ENCODE assay signal across 15 cellular contexts in genomic region chr3:172591171-172591605, GRCh38.
A peak's percentile ranks its signal among the peaks of the same experiment; 100 is the strongest.
DNase-seq lines count a peak whose midpoint lies in the region; ATAC-seq, FAIRE-seq and TF ChIP-seq lines count a peak whose summit lies in the region.
"Had no signal": no experiment of that assay in that cellular context is flagged by ENCODE, and none has a peak within 500 bp of the region (broad histone marks: within the 10 kb centered on the region; RNA-seq: fewer than 3 reads in every experiment).

No MANE protein-coding gene starts in this region.

- H3K36me3 Mint-ChIP-seq in activated CD4-positive, alpha-beta T cell treated with anti-CD3 and anti-CD28 coated beads, Interleukin-2, amount 10 ng/mL, durations not matched to agents 7 days and 5 days (ENCODE audit: low read depth): peaks cover 38% of the 10 kb centered on the region
- H3K36me3 Mint-ChIP-seq in T-helper 2 cell treated with Interferon-gamma antibody and Interleukin-4, amounts not matched to agents 5 μg/mL and 100 μg/mL, for 36 hours (ENCODE audit: low read depth): peaks cover 25% of the 10 kb centered on the region
- H3K36me3 Mint-ChIP-seq in stimulated activated effector memory CD8-positive, alpha-beta T cell treated with anti-CD3 and anti-CD28 coated beads, Interleukin-12 subunit alpha, Interleukin-12 subunit beta, amount 100 ng/mL, for 72 hours: peaks cover 10% of the 10 kb centered on the region

- no peaks in the 10 kb centered on the region for H4K20me1 ChIP-seq in K562 (replicated peaks; ENCODE audit: control insufficient read depth, insufficient read depth, low read length)

- TF ChIP-seq RAD21 in K562 (CRISPR knock-in tag; conservative IDR thresholded peaks at IDR 0.05 in 1 of 2, IDR thresholded peaks at IDR 0.05 in 1 of 2): peak; percentile 4 to 25; a peak in 1 of 4 replicates

- no peak for FAIRE-seq in K562 (lab: Jason Lieb, UNC)
- FAIRE-seq: A204.1 had no signal

- POLR2A ChIA-PET in activated CD4-positive, alpha-beta T cell treated with anti-CD3 and anti-CD28 coated beads, Interleukin-2, amount 10 ng/mL, durations not matched to agents 7 days and 5 days (lab: Charles Lee): interaction anchor here (2.2 kb wide), 1 partner anchor 68 kb away, joined by 11 read pairs; the partner anchor contains the start of gene TNFSF10
- POLR2A ChIA-PET in K562 (lab: Yijun Ruan, JAX): interaction anchor here (1.0 kb wide), 1 partner anchor 60 kb away, joined by 4 read pairs; no protein-coding TSS in a partner anchor

- no peaks in the 10 kb centered on the region for H3K9me1 ChIP-seq in K562 (ENCODE audit: control insufficient read depth, insufficient read depth, low read length)

- no peaks in the 10 kb centered on the region for H3K79me2 ChIP-seq in K562 (ENCODE audit: control insufficient read depth, insufficient read depth, low read length)

- no peak for TF ChIP-seq POLR2A in K562 (conservative IDR thresholded peaks at IDR 0.05)

- peaks cover 30% of the 10 kb centered on the region for H3K9me3 Mint-ChIP-seq in activated CD4-positive, alpha-beta T cell treated with anti-CD3 and anti-CD28 coated beads, Interleukin-2, amount 10 ng/mL, durations not matched to agents 7 days and 5 days
- H3K9me3 Mint-ChIP-seq in T-helper 2 cell treated with Interferon-gamma antibody and Interleukin-4, amounts not matched to agents 5 μg/mL and 100 μg/mL, for 36 hours: peaks cover 28% of the 10 kb centered on the region
- H3K9me3 Mint-ChIP-seq in stimulated activated effector memory CD8-positive, alpha-beta T cell treated with anti-CD3 and anti-CD28 coated beads, Interleukin-12 subunit alpha, Interleukin-12 subunit beta, amount 100 ng/mL, for 72 hours: peaks cover 10% of the 10 kb centered on the region
- H3K9me3 Mint-ChIP-seq: neural crest cell had no signal

- CTCF ChIA-PET in activated CD4-positive, alpha-beta T cell treated with anti-CD3 and anti-CD28 coated beads, Interleukin-2, amount 10 ng/mL, durations not matched to agents 7 days and 5 days (lab: Charles Lee): interaction anchor here (1.0 to 2.5 kb wide), 8 partner anchors 10 to 79 kb away, joined by 3 to 8 read pairs (median 4); no protein-coding TSS in a partner anchor
- CTCF ChIA-PET in K562 (lab: Yijun Ruan, JAX; ENCODE audit: low intra/inter-chr PET ratio): no interaction called here

- TF ChIP-seq EP300 in K562 (IDR thresholded peaks at IDR 0.05; ENCODE audit: low read length): peak; percentile 54

- no peaks in the 10 kb centered on the region for H3K36me3 ChIP-seq in K562 (ENCODE audit: control insufficient read depth, insufficient read depth, low read length)

- no peak; the same call in 2 of the 3 replicates for ATAC-seq in K562
- no peak for ATAC-seq in stimulated activated effector memory CD8-positive, alpha-beta T cell treated with anti-CD3 and anti-CD28 coated beads, Interleukin-12 subunit alpha, Interleukin-12 subunit beta, amount 100 ng/mL, for 72 hours
- no peak for ATAC-seq in HG03039 (IDR thresholded peaks at IDR 0.05; ENCODE audit: unreplicated experiment)

- intact Hi-C loops in K562 (cut with micrococcal nuclease): no loop called here

- H3K9me3 ChIP-seq in K562 (replicated peaks; ENCODE audit: control insufficient read depth, insufficient read depth, low read depth, low read length): no peaks in the 10 kb centered on the region

- H3K27me3 ChIP-seq in K562 (ENCODE audit: control insufficient read depth in 2 of 2, insufficient read depth in 2 of 2, low read length in 2 of 2): no peaks in the 10 kb centered on the region

- peak overlapping the region; percentile 43 for H3K27ac Mint-ChIP-seq in activated CD4-positive, alpha-beta T cell treated with anti-CD3 and anti-CD28 coated beads, Interleukin-2, amount 10 ng/mL, durations not matched to agents 7 days and 5 days
- peak overlapping the region; percentile 84 for H3K27ac Mint-ChIP-seq in T-helper 2 cell treated with Interferon-gamma antibody and Interleukin-4, amounts not matched to agents 5 μg/mL and 100 μg/mL, for 36 hours
- peak overlapping the region; percentile 92 for H3K27ac Mint-ChIP-seq in stimulated activated effector memory CD8-positive, alpha-beta T cell treated with anti-CD3 and anti-CD28 coated beads, Interleukin-12 subunit alpha, Interleukin-12 subunit beta, amount 100 ng/mL, for 72 hours

- H3K4me1 Mint-ChIP-seq in activated CD4-positive, alpha-beta T cell treated with anti-CD3 and anti-CD28 coated beads, Interleukin-2, amount 10 ng/mL, durations not matched to agents 7 days and 5 days: peaks cover 89% of the 10 kb centered on the region
- H3K4me1 Mint-ChIP-seq in T-helper 2 cell treated with Interferon-gamma antibody and Interleukin-4, amounts not matched to agents 5 μg/mL and 100 μg/mL, for 36 hours (ENCODE audit: low read depth): peaks cover 79% of the 10 kb centered on the region
- H3K4me1 Mint-ChIP-seq in stimulated activated effector memory CD8-positive, alpha-beta T cell treated with anti-CD3 and anti-CD28 coated beads, Interleukin-12 subunit alpha, Interleukin-12 subunit beta, amount 100 ng/mL, for 72 hours: peaks cover 63% of the 10 kb centered on the region
- H3K4me1 Mint-ChIP-seq: neural crest cell had no signal

- DNase-seq in activated CD4-positive, alpha-beta T cell treated with anti-CD3 and anti-CD28 coated beads, Interleukin-2, amount 10 ng/mL, durations not matched to agents 7 days and 5 days: no peak
- DNase-seq in activated CD4-positive, alpha-beta T cell treated with anti-CD3 and anti-CD28 coated beads, Interleukin-2, amount 50 U/mL, for 48 hours: no peak
- no peak for DNase-seq in T-helper 2 cell treated with Interferon-gamma antibody and Interleukin-4, amounts not matched to agents 5 μg/mL and 100 μg/mL, for 36 hours (ENCODE audit: low spot score)
- peak in 1 of 4 experiments; percentile 26 for DNase-seq in K562 (ENCODE audit: extremely low read depth in 1 of 4, low spot score in 3 of 4)
- DNase-seq in stimulated activated effector memory CD8-positive, alpha-beta T cell treated with anti-CD3 and anti-CD28 coated beads, Interleukin-12 subunit alpha, Interleukin-12 subunit beta, amount 100 ng/mL, for 72 hours (ENCODE audit: low spot score in 2 of 2): no peak
- no peak for DNase-seq in effector CD4-positive, alpha-beta T cell
- no peak for DNase-seq in occipital lobe (lab: John Stamatoyannopoulos, UW)
- DNase-seq: amygdala, GOT3, NCI-H1694, NCI-H345, SHP77 treated with DMSO at 0.1 percent for 48 hours had no signal

- H2AFZ ChIP-seq in K562 (ENCODE audit: low read depth, low read length): peak overlapping the region; percentile 87; the same call in 1 of the 2 replicates

- no peak overlapping the region for H3K4me3 Mint-ChIP-seq in activated CD4-positive, alpha-beta T cell treated with anti-CD3 and anti-CD28 coated beads, Interleukin-2, amount 10 ng/mL, durations not matched to agents 7 days and 5 days
- peak overlapping the region; percentile 62 for H3K4me3 Mint-ChIP-seq in T-helper 2 cell treated with Interferon-gamma antibody and Interleukin-4, amounts not matched to agents 5 μg/mL and 100 μg/mL, for 36 hours
- H3K4me3 Mint-ChIP-seq in stimulated activated effector memory CD8-positive, alpha-beta T cell treated with anti-CD3 and anti-CD28 coated beads, Interleukin-12 subunit alpha, Interleukin-12 subunit beta, amount 100 ng/mL, for 72 hours: peak overlapping the region; percentile 57
- H3K4me3 Mint-ChIP-seq: neural crest cell had no signal

- H3K4me3 ChIP-seq in K562: no peak overlapping the region

- no peak for TF ChIP-seq CTCF in K562 (IDR thresholded peaks at IDR 0.05 in 2 of 3, conservative IDR thresholded peaks at IDR 0.05 in 1 of 3; ENCODE audit: insufficient read depth in 2 of 3, low read depth in 1 of 3, low read length in 3 of 3)

- H3K9ac ChIP-seq in K562 (ENCODE audit: insufficient read depth in 1 of 2, low read depth in 2 of 2, low read length in 2 of 2): no peak overlapping the region; a peak in 1 of 4 replicates

- no peak overlapping the region for H3K27ac ChIP-seq in K562 (ENCODE audit: extremely low read depth, low read depth, low read length)

- H3K4me2 ChIP-seq in K562 (ENCODE audit: insufficient read depth, low read length): peak overlapping the region; percentile 12; the same call in 1 of the 2 replicates

- BruUV-seq in K562 (replicated peaks; lab: Mats Ljungman, UMichigan): no TSS peak

- H3K4me1 ChIP-seq in K562 (replicated peaks in 1 of 2; ENCODE audit: control insufficient read depth in 2 of 2, insufficient read depth in 2 of 2, low read length in 2 of 2): peaks cover 14 to 23% of the 10 kb centered on the region in 2 experiments; a peak in 4 of 5 replicates

- in situ Hi-C loops in K562 (cut with MboI): no loop called here

- 13% methylated on average over 4 of the region's 4 CpGs for WGBS in K562 (ENCODE audit: insufficient coverage, low coverage, missing lambda C conversion rate)

- H3K27me3 Mint-ChIP-seq in activated CD4-positive, alpha-beta T cell treated with anti-CD3 and anti-CD28 coated beads, Interleukin-2, amount 10 ng/mL, durations not matched to agents 7 days and 5 days: no peaks in the 10 kb centered on the region
- no peaks in the 10 kb centered on the region for H3K27me3 Mint-ChIP-seq in T-helper 2 cell treated with Interferon-gamma antibody and Interleukin-4, amounts not matched to agents 5 μg/mL and 100 μg/mL, for 36 hours (ENCODE audit: low read depth)

TF ChIP-seq in K562, 482 proteins besides CTCF, POLR2A, EP300 and RAD21 (continues in another document):
- TF ChIP-seq CBFA2T2 (conservative IDR thresholded peaks at IDR 0.05) (peak; percentile 58), HDAC1 (IDR thresholded peaks at IDR 0.05) (no peak), FOSL1 (tag; conservative IDR thresholded peaks at IDR 0.05) (0 out of 2 replicates have a peak, but pooled peaks have one; percentile 30)
